ENCODE assay signal across 19 cellular contexts in genomic region chr3:54343495-54343894, GRCh38.
"Had no signal": no experiment of that assay in that cellular context is flagged by ENCODE, and none has a peak within 500 bp of the region (broad histone marks: within the 10 kb centered on the region; RNA-seq: fewer than 3 reads in every experiment).

No MANE protein-coding gene starts in this region.

- H3K36me3 Mint-ChIP-seq: IgD-negative memory B cell had no signal

- H3K4me3 ChIP-seq: K562, SJSA1, SK-N-MC had no signal

- H3K4me2 ChIP-seq: KMS-11 had no signal

- H3K9me3 ChIP-seq: SJSA1 had no signal

- H3K9ac ChIP-seq: KMS-11 had no signal

- DNase-seq: Kasumi-1, MM.1S, NCI-H1436, NCI-H187, NCI-H2081 treated with DMSO at 0.1 percent for 48 hours, NCI-H2171, NCI-H226, NCI-H446, NCI-H510A, NCI-H524 treated with DMSO at 0.1 percent for 48 hours, NCI-H774, Right ventricle myocardium superior, SIG-M5 had no signal

- ATAC-seq: K562 had no signal

- H3K27me3 ChIP-seq: SJSA1 had no signal

- H3K4me3 Mint-ChIP-seq: IgD-negative memory B cell had no signal

- H3K4me1 ChIP-seq: SJSA1 had no signal

- H3K36me3 ChIP-seq: SJSA1 had no signal

- H3K4me1 Mint-ChIP-seq: IgD-negative memory B cell had no signal

- H3K27ac Mint-ChIP-seq: IgD-negative memory B cell had no signal

- H3K27ac ChIP-seq: HL-60, KMS-11, SJSA1, SK-N-MC had no signal
